ENCODE assay signal across 23 cellular contexts in the genomic region with DNA sequence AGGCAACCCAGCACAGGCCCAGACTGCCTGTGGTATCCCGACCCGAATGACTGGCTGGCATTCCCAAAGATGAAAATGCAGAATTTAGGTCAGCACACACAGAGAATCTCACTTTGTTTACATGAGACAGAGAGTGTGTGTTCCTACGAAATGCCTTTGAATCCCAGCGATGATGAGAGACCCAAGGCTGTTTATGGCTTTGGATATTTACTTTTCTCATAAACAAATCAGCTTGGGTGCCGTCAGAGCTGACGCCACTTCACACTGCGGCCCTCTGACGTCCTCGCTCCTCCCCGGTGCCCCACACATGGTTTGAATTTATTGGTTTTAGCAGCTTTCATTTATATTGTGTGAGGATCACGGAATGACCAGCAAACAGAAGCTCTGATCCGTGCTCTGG. TPM values are rescaled to one million over a fixed set of nuclear protein-coding genes. Genes with fewer than 3 reads are reported as not detected.
DNase-seq lines count a peak whose midpoint lies in the region; ATAC-seq and TF ChIP-seq lines count a peak whose summit lies in the region.
"Had no signal": no experiment of that assay in that cellular context is flagged by ENCODE, and none has a peak within 500 bp of the region (broad histone marks: within the 10 kb centered on the region; RNA-seq: fewer than 3 reads in every experiment).

No MANE protein-coding gene starts in this region.

- no peaks in the 10 kb centered on the region for H3K9me2 ChIP-seq in GM23248 (ENCODE audit: insufficient read depth)

- H3K36me3 Mint-ChIP-seq in activated CD4-positive, alpha-beta memory T cell treated with anti-CD3 and anti-CD28 coated beads for 36 hours: no peaks in the 10 kb centered on the region
- H3K36me3 Mint-ChIP-seq: CD8-positive, alpha-beta T cell had no signal

- H2AFZ ChIP-seq in GM23248 (no peak overlapping the region), smooth muscle cell (ENCODE audit: low read depth) (no peak overlapping the region)

- no peaks in the 10 kb centered on the region for H3K9me3 Mint-ChIP-seq in activated CD4-positive, alpha-beta memory T cell treated with anti-CD3 and anti-CD28 coated beads for 36 hours
- H3K9me3 Mint-ChIP-seq: CD8-positive, alpha-beta T cell had no signal

- H3K27ac Mint-ChIP-seq in activated CD4-positive, alpha-beta memory T cell treated with anti-CD3 and anti-CD28 coated beads for 36 hours: no peak overlapping the region
- H3K27ac Mint-ChIP-seq: CD8-positive, alpha-beta T cell had no signal

- H3K27me3 ChIP-seq in GM23248 (replicated peaks; ENCODE audit: insufficient read depth) (no peaks in the 10 kb centered on the region), smooth muscle cell (ENCODE audit: low read depth) (peaks cover 11% of the 10 kb centered on the region)
- H3K27me3 ChIP-seq: Peyer's patch had no signal

- H3K4me1 Mint-ChIP-seq in activated CD4-positive, alpha-beta memory T cell treated with anti-CD3 and anti-CD28 coated beads for 36 hours (ENCODE audit: low read depth): no peaks in the 10 kb centered on the region

- H3K9ac ChIP-seq in GM23248 (no peak overlapping the region), smooth muscle cell (ENCODE audit: low read depth) (no peak overlapping the region)
- H3K9ac ChIP-seq: BLaER1 treated with 17β-estradiol and CSF1 and Interleukin-3, amounts not matched to agents 10 nM and 100 nM had no signal

- CTCF ChIA-PET in activated CD4-positive, alpha-beta memory T cell treated with anti-CD3 and anti-CD28 coated beads for 36 hours (lab: Charles Lee): no interaction called here

- H3K9me3 ChIP-seq in GM23248 (ENCODE audit: low read depth): no peaks in the 10 kb centered on the region
- H3K9me3 ChIP-seq in smooth muscle cell (replicated peaks; ENCODE audit: low read depth): no peaks in the 10 kb centered on the region
- H3K9me3 ChIP-seq: Peyer's patch had no signal

- POLR2A ChIA-PET in activated CD4-positive, alpha-beta memory T cell treated with anti-CD3 and anti-CD28 coated beads for 36 hours (lab: Charles Lee): no interaction called here

- no peak overlapping the region for H3K4me3 Mint-ChIP-seq in activated CD4-positive, alpha-beta memory T cell treated with anti-CD3 and anti-CD28 coated beads for 36 hours
- H3K4me3 Mint-ChIP-seq: CD8-positive, alpha-beta T cell had no signal

- H3K4me1 ChIP-seq in GM23248 (ENCODE audit: insufficient read depth) (no peaks in the 10 kb centered on the region), smooth muscle cell (ENCODE audit: low read depth) (peaks cover under 1% of the 10 kb centered on the region)
- H3K4me1 ChIP-seq: Peyer's patch had no signal

- in situ Hi-C loops in GM23248 (cut with MboI): no loop called here

- TF ChIP-seq CTCF in choroid plexus epithelial cell (conservative IDR thresholded peaks at IDR 0.05; ENCODE audit: low read depth, low read length) (no peak), smooth muscle cell (IDR thresholded peaks at IDR 0.05; ENCODE audit: borderline replicate concordance, insufficient read depth, poor library complexity, severe bottlenecking) (no peak)

- DNase-seq in GM23248 (peak; percentile 29), choroid plexus epithelial cell (ENCODE audit: low read depth) (peak; percentile 19), left colon (peak; percentile 30 to 41), smooth muscle cell (lab: John Stamatoyannopoulos, UW; ENCODE audit: unreplicated experiment) (no peak)
- DNase-seq in activated effector memory CD4-positive, alpha-beta T cell treated with Interleukin-2 at 50 U/mL for 16 hours: no peak
- DNase-seq in activated CD4-positive, alpha-beta memory T cell treated with anti-CD3 and anti-CD28 coated beads for 36 hours: no peak
- DNase-seq: Calu3; CD8-positive, alpha-beta T cell; DMS53; H7; MM.1S; NCI-H1092; NCI-H146; NCI-H2029 treated with DMSO at 0.1 percent for 48 hours; NCI-H2171; NCI-H446 treated with DMSO at 0.1 percent for 48 hours; NCI-H748 treated with DMSO at 0.1 percent for 48 hours; NK-92 treated with Interleukin-12 subunit alpha and Interleukin-12 subunit beta, amount 100 ng/mL, for 24 hours had no signal

- H3K79me2 ChIP-seq in GM23248 (ENCODE audit: insufficient read depth) (no peaks in the 10 kb centered on the region), smooth muscle cell (ENCODE audit: low read depth) (peaks cover 3% of the 10 kb centered on the region)

- ATAC-seq in left colon: peak; percentile 61
- ATAC-seq in HG02623 (IDR thresholded peaks at IDR 0.05; ENCODE audit: unreplicated experiment): no peak
- ATAC-seq: CD8-positive, alpha-beta T cell; Right ventricle myocardium inferior had no signal

- H3K36me3 ChIP-seq in GM23248 (ENCODE audit: low read depth) (no peaks in the 10 kb centered on the region), smooth muscle cell (ENCODE audit: low read depth) (no peaks in the 10 kb centered on the region)
- H3K36me3 ChIP-seq: BLaER1 treated with 17β-estradiol and CSF1 and Interleukin-3, amounts not matched to agents 10 nM and 100 nM; Peyer's patch had no signal

- H4K20me1 ChIP-seq in GM23248 (ENCODE audit: insufficient read depth) (no peaks in the 10 kb centered on the region), smooth muscle cell (ENCODE audit: low read depth) (peaks cover 79% of the 10 kb centered on the region)
- H4K20me1 ChIP-seq: BLaER1 treated with 17β-estradiol and CSF1 and Interleukin-3, amounts not matched to agents 10 nM and 100 nM had no signal

- H3F3A ChIP-seq in GM23248 (ENCODE audit: insufficient read depth) (no peaks in the 10 kb centered on the region), smooth muscle cell (ENCODE audit: low read depth) (no peaks in the 10 kb centered on the region)

- H3K4me2 ChIP-seq in GM23248 (ENCODE audit: unreplicated experiment): no peak overlapping the region
- peak overlapping the region; percentile 12 for H3K4me2 ChIP-seq in smooth muscle cell
- H3K4me2 ChIP-seq: BLaER1 treated with 17β-estradiol and CSF1 and Interleukin-3, amounts not matched to agents 10 nM and 100 nM had no signal

- H3K27me3 Mint-ChIP-seq in activated CD4-positive, alpha-beta memory T cell treated with anti-CD3 and anti-CD28 coated beads for 36 hours: peaks cover 21% of the 10 kb centered on the region

- H3K27ac ChIP-seq in GM23248: no peak overlapping the region
- peak overlapping the region; percentile 71 for H3K27ac ChIP-seq in smooth muscle cell (ENCODE audit: low read depth)
- H3K27ac ChIP-seq: BLaER1 treated with 17β-estradiol and CSF1 and Interleukin-3, amounts not matched to agents 10 nM and 100 nM had no signal

- intact Hi-C loops in left colon (cut with DNase I, micrococcal nuclease): no loop called here
- intact Hi-C loops in activated CD4-positive, alpha-beta memory T cell treated with anti-CD3 and anti-CD28 coated beads for 36 hours (cut with micrococcal nuclease): no loop called here

- H3K4me3 ChIP-seq in GM23248 (no peak overlapping the region), choroid plexus epithelial cell (ENCODE audit: low read depth, low read length) (no peak overlapping the region), smooth muscle cell (no peak overlapping the region)
- H3K4me3 ChIP-seq: BLaER1 treated with 17β-estradiol and CSF1 and Interleukin-3, amounts not matched to agents 10 nM and 100 nM; Peyer's patch had no signal

- WGBS in GM23248 (ENCODE audit: low coverage in 1 of 2, low lambda C conversion rate in 2 of 2, missing lambda C conversion rate in 2 of 2), 2 experiments: 18 to 21% methylated on average over 12 of the region's 12 CpGs
- 29% methylated on average over 12 of the region's 12 CpGs for WGBS in smooth muscle cell (ENCODE audit: low lambda C conversion rate)

RNA-seq across cellular contexts. Expression of a gene that starts 18.7 kb away (rescaled TPM):
- total RNA-seq in GM23248 (2014; rRNA removed; shearing (Covaris generic)): not detected in 2 replicates
- polyA plus RNA-seq in GM23248 (2016; fragmentation: Nextera tagmentation; extraction: Ambion mirVana): not detected in 2 replicates
- 1 to 10 TPM in 1 of 2 donors, under 1 TPM in 1; 0.70 to 1.0 TPM for total RNA-seq in left colon
- total RNA-seq in smooth muscle cell: 0.81 and 0.94 TPM in 2 replicates
- 4.8 and 4.9 TPM in 2 replicates for polyA plus RNA-seq in smooth muscle cell
- not detected for total RNA-seq in activated CD4-positive, alpha-beta memory T cell treated with anti-CD3 and anti-CD28 coated beads for 36 hours
- total RNA-seq: CD8-positive, alpha-beta T cell; LHCN-M2 had no signal

Comparison
In these comparisons a context has a peak if more than half of its experiments do, and no peak if none do; other contexts are left out.
1. DNase-seq: peak in GM23248 (single experiment), choroid plexus epithelial cell (single experiment) and left colon (2 of 2); none in smooth muscle cell (single experiment), activated effector memory CD4-positive, alpha-beta T cell treated with Interleukin-2 at 50 U/mL for 16 hours (single experiment) and activated CD4-positive, alpha-beta memory T cell treated with anti-CD3 and anti-CD28 coated beads for 36 hours (single experiment).